Comparison of ENCODE assay signal across 16 cellular contexts in the genomic region with DNA sequence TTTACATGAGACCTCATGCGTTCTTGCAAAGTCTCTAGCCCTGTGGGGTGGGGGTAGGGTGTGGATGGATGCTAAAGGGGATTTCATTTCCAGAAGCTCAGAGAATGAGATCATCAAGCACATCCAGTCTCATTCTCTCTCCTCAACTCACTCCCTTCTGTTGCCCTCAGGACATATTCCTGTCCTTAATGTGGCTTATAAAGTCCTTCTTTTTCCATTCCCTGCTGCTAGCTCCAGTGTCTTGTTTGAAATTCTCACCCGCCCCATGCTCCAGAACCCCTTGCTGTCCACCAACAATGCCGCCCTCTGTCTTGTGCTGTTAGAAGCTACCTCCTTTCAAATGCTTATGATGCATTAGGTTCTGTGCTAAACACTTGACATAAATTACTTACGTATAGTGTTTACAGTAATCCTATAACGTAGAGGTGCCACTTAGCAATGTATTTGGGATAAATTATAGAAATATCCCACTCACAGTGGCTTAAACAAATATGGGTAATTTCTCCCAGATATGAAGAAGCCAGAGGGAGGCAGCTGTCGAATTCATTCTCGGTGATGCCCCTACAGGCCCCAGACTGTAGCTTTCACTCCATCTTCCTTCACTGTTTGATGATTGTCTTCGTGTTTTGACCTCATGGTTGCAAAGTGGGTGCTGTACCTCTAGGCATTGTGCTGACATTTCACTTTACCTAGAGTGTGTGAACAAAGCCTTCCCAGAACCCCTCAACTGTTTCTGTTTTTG.
DNase-seq lines count a peak whose midpoint lies in the region; ATAC-seq and TF ChIP-seq lines count a peak whose summit lies in the region.
"Had no signal": no experiment of that assay in that cellular context is flagged by ENCODE, and none has a peak within 500 bp of the region (broad histone marks: within the 10 kb centered on the region; RNA-seq: fewer than 3 reads in every experiment).

No MANE protein-coding gene starts in this region.

- H3K23ac ChIP-seq in mesendoderm (ENCODE audit: low read length) = no peak overlapping the region

- no peaks in the 10 kb centered on the region for H3K9me3 Mint-ChIP-seq in activated T-cell treated with anti-CD3 and anti-CD28 coated beads, Interleukin-2, amount 50 U/mL, for 24 hours
- H3K9me3 Mint-ChIP-seq: stimulated activated effector memory CD8-positive, alpha-beta T cell treated with anti-CD3 and anti-CD28 coated beads, Interleukin-12 subunit alpha, Interleukin-12 subunit beta, amount 100 ng/mL, for 72 hours had no signal

- H3K4me1 ChIP-seq in mesendoderm (ENCODE audit: control insufficient read depth, low read depth, low read length) = peaks cover 3% of the 10 kb centered on the region
- H3K4me1 ChIP-seq in transverse colon = peaks cover 0 to 28% (median 9%) of the 10 kb centered on the region in 4 donors

- H3K56ac ChIP-seq in mesendoderm (ENCODE audit: low read length) = no peak overlapping the region

- no peak for DNase-seq in activated T-cell treated with anti-CD3 and anti-CD28 coated beads, Interleukin-2, amount 50 U/mL, for 24 hours
- DNase-seq in activated T-cell treated with anti-CD3 and anti-CD28 coated beads, Interleukin-2, amount 50 U/mL, for 1 hour = no peak
- peak; percentile 70 for DNase-seq in amniotic stem cell (lab: John Stamatoyannopoulos, UW)
- DNase-seq in mesendoderm = peak; percentile 76
- no peak for DNase-seq in transverse colon
- no peak for DNase-seq in HuH-7 (ENCODE audit: low spot score)
- DNase-seq in NAMALWA (ENCODE audit: low spot score) = no peak
- DNase-seq: activated naive CD4-positive, alpha-beta T cell; hypothalamus; NCI-H2171; T-helper 2 cell had no signal

- no CpG with 5 or more reads among the region's 8 CpGs for WGBS in mesendoderm (ENCODE audit: extremely low coverage, insufficient coverage, low lambda C conversion rate)
- WGBS in transverse colon (ENCODE audit: low coverage in 1 of 2), 2 donors = 87 to 90% methylated on average over 3 to 8 of the region's 8 CpGs

- TF ChIP-seq POLR2A in transverse colon (IDR thresholded peaks at IDR 0.05) = no peak

- H3K27ac ChIP-seq in mesendoderm (ENCODE audit: low read depth, low read length) (no peak overlapping the region), transverse colon (peak overlapping the region in 3 of 4 donors; percentile 24 to 32 (median 28))
- H3K27ac ChIP-seq: neutrophil had no signal

- TF ChIP-seq CTCF in transverse colon (IDR thresholded peaks at IDR 0.05) = no peak

- ATAC-seq in HG02763 (IDR thresholded peaks at IDR 0.05; ENCODE audit: unreplicated experiment) = no peak
- ATAC-seq: stimulated activated effector memory CD8-positive, alpha-beta T cell treated with anti-CD3 and anti-CD28 coated beads, Interleukin-12 subunit alpha, Interleukin-12 subunit beta, amount 100 ng/mL, for 72 hours had no signal

- no peak overlapping the region for H3K4me2 ChIP-seq in mesendoderm (ENCODE audit: low read length)

- no peak overlapping the region for H3K4me3 ChIP-seq in mesendoderm (ENCODE audit: low read length)
- H3K4me3 ChIP-seq in transverse colon = no peak overlapping the region

- no peak for TF ChIP-seq EP300 in transverse colon (IDR thresholded peaks at IDR 0.05; ENCODE audit: low read depth)

- no peak overlapping the region for H2BK15ac ChIP-seq in mesendoderm (replicated peaks; ENCODE audit: low read depth)

- H4K5ac ChIP-seq in mesendoderm (ENCODE audit: low read length) = no peak overlapping the region

- no peaks in the 10 kb centered on the region for H3K9me3 ChIP-seq in transverse colon
- H3K9me3 ChIP-seq: neutrophil had no signal

- no peak overlapping the region for H2AK5ac ChIP-seq in mesendoderm (ENCODE audit: low read length)

- H3K4me1 Mint-ChIP-seq in activated T-cell treated with anti-CD3 and anti-CD28 coated beads, Interleukin-2, amount 50 U/mL, for 24 hours (ENCODE audit: low read depth) = no peaks in the 10 kb centered on the region
- H3K4me1 Mint-ChIP-seq: CD14-positive monocyte had no signal

- H3K9ac ChIP-seq in mesendoderm (ENCODE audit: low read length) = no peak overlapping the region

- no peak overlapping the region for H2BK120ac ChIP-seq in mesendoderm (ENCODE audit: low read depth, low read length)

- intact Hi-C loops in transverse colon (cut with DNase I; ENCODE audit: low total_unique reads) = no loop called here

- H2BK5ac ChIP-seq in mesendoderm (ENCODE audit: low read length) = no peak overlapping the region

- in situ Hi-C loops in transverse colon (cut with MboI; ENCODE audit: low pct_ligation_motif_present in 1 of 4, low pct_unique_long_range_greater_than_20kb in 1 of 4, low sequenced_read_pairs in 3 of 4) = no loop called here

- no peak overlapping the region for H3K18ac ChIP-seq in mesendoderm (ENCODE audit: low read length)

- H3K27me3 ChIP-seq in mesendoderm (ENCODE audit: insufficient read depth, low read length, poor library complexity) (no peaks in the 10 kb centered on the region), transverse colon (no peaks in the 10 kb centered on the region)
- H3K27me3 ChIP-seq: neutrophil had no signal

- H3K79me1 ChIP-seq in mesendoderm (ENCODE audit: low read length) = no peaks in the 10 kb centered on the region

- H3K4me3 Mint-ChIP-seq in activated T-cell treated with anti-CD3 and anti-CD28 coated beads, Interleukin-2, amount 50 U/mL, for 24 hours = no peak overlapping the region
- H3K4me3 Mint-ChIP-seq: CD14-positive monocyte; stimulated activated effector memory CD8-positive, alpha-beta T cell treated with anti-CD3 and anti-CD28 coated beads, Interleukin-12 subunit alpha, Interleukin-12 subunit beta, amount 100 ng/mL, for 72 hours; type B pancreatic cell had no signal

- H3K4ac ChIP-seq in mesendoderm (ENCODE audit: low read depth, low read length) = no peak overlapping the region

- H3K36me3 Mint-ChIP-seq in activated T-cell treated with anti-CD3 and anti-CD28 coated beads, Interleukin-2, amount 50 U/mL, for 24 hours (ENCODE audit: low read depth) = no peaks in the 10 kb centered on the region
- H3K36me3 Mint-ChIP-seq: CD14-positive monocyte; stimulated activated effector memory CD8-positive, alpha-beta T cell treated with anti-CD3 and anti-CD28 coated beads, Interleukin-12 subunit alpha, Interleukin-12 subunit beta, amount 100 ng/mL, for 72 hours; type B pancreatic cell had no signal

- peak overlapping the region; percentile 45 for H3K27ac Mint-ChIP-seq in activated T-cell treated with anti-CD3 and anti-CD28 coated beads, Interleukin-2, amount 50 U/mL, for 24 hours
- H3K27ac Mint-ChIP-seq: CD14-positive monocyte; stimulated activated effector memory CD8-positive, alpha-beta T cell treated with anti-CD3 and anti-CD28 coated beads, Interleukin-12 subunit alpha, Interleukin-12 subunit beta, amount 100 ng/mL, for 72 hours had no signal

- H3K36me3 ChIP-seq in mesendoderm (ENCODE audit: control insufficient read depth, insufficient read depth, low read length) (no peaks in the 10 kb centered on the region), transverse colon (no peaks in the 10 kb centered on the region)
- H3K36me3 ChIP-seq: neutrophil had no signal

- no peaks in the 10 kb centered on the region for H3K27me3 Mint-ChIP-seq in activated T-cell treated with anti-CD3 and anti-CD28 coated beads, Interleukin-2, amount 50 U/mL, for 24 hours
- H3K27me3 Mint-ChIP-seq: type B pancreatic cell had no signal

- no peaks in the 10 kb centered on the region for H3K79me2 ChIP-seq in mesendoderm (ENCODE audit: control insufficient read depth, insufficient read depth, low read length)

- no peak overlapping the region for H4K8ac ChIP-seq in mesendoderm (ENCODE audit: low read depth, low read length)

Comparison
In these comparisons a context has a peak if more than half of its experiments do, and no peak if none do; other contexts are left out.
1. DNase-seq: peak in amniotic stem cell (single experiment) and mesendoderm (single experiment); none in activated T-cell treated with anti-CD3 and anti-CD28 coated beads, Interleukin-2, amount 50 U/mL, for 24 hours (single experiment), activated T-cell treated with anti-CD3 and anti-CD28 coated beads, Interleukin-2, amount 50 U/mL, for 1 hour (single experiment), transverse colon (single experiment), HuH-7 (single experiment) and NAMALWA (single experiment).